In the genomic region with DNA sequence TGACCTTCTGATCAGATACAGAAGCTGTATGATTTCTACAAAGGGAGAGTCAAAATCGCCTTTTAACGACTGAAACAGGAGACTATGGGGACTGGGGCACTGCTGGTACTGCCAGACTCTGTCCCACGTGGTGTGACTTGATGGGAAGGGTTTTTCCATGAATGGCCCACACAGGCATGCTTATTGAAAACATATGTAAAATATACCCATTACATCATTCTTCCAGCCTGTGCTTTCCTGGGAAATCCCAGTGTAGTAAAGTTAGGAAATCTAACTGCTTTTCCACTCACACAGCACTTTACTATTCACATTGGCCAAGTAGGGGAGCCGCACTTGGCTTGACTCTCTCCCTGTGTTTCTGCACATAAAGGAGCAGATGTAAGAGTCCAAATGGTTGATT, we compare ENCODE assay signal across 10 cellular contexts.
A peak's percentile ranks its signal among the peaks of the same experiment; 100 is the strongest.
DNase-seq lines count a peak whose midpoint lies in the region; ATAC-seq, FAIRE-seq and TF ChIP-seq lines count a peak whose summit lies in the region.
"Had no signal": no experiment of that assay in that cellular context is flagged by ENCODE, and none has a peak within 500 bp of the region (broad histone marks: within the 10 kb centered on the region; RNA-seq: fewer than 3 reads in every experiment).

No MANE protein-coding gene starts in this region.

- DNase-seq in Panc1 (ENCODE audit: low read depth, low spot score): no peak
- peak; percentile 66 to 70 for DNase-seq in dermis microvascular lymphatic vessel endothelial cell (ENCODE audit: low read depth in 2 of 2)
- DNase-seq in lung microvascular endothelial cell (ENCODE audit: low read depth in 2 of 2): peak; percentile 37 to 86
- no peak for DNase-seq in urothelium cell line (ENCODE audit: low spot score)
- DNase-seq in Karpas-422: no peak
- no peak for DNase-seq in cerebellar nuclear complex (lab: John Stamatoyannopoulos, UW)
- DNase-seq: naive B cell, WERI-Rb-1 had no signal

- no peaks in the 10 kb centered on the region for H4K20me1 ChIP-seq in Karpas-422 (ENCODE audit: insufficient read depth, low read depth, low read length)

- H3K27me3 ChIP-seq in Panc1 (ENCODE audit: control insufficient read depth, insufficient read depth, low read length): no peaks in the 10 kb centered on the region
- H3K27me3 ChIP-seq in Karpas-422 (ENCODE audit: low read length): no peaks in the 10 kb centered on the region

- no TSS peak for BruUV-seq in Panc1 (replicated peaks; lab: Mats Ljungman, UMichigan)

- intact Hi-C loops in Panc1 (cut with micrococcal nuclease; ENCODE audit: unreplicated experiment): no loop called here

- FAIRE-seq in urothelium cell line (lab: Jason Lieb, UNC): peak; percentile 5

- no peak for TF ChIP-seq CTCF in Panc1 (IDR thresholded peaks at IDR 0.05)

- H3K4me1 ChIP-seq in Panc1 (ENCODE audit: control insufficient read depth, insufficient read depth, low read length): peaks cover 9% of the 10 kb centered on the region
- no peaks in the 10 kb centered on the region for H3K4me1 ChIP-seq in Karpas-422 (ENCODE audit: low read length)

- H3K9ac ChIP-seq in Karpas-422 (ENCODE audit: low read length): no peak overlapping the region

- POLR2A ChIA-PET in Panc1 (lab: Charles Lee): no interaction called here

- H3K27ac ChIP-seq in Panc1 (ENCODE audit: low read length) (peak overlapping the region; percentile 42; the same call in 1 of the 2 replicates), Karpas-422 (ENCODE audit: low read length) (no peak overlapping the region)
- H3K27ac ChIP-seq: WERI-Rb-1 had no signal

- no peak overlapping the region for H3K4me2 ChIP-seq in Karpas-422 (ENCODE audit: low read depth, low read length, poor library complexity, severe bottlenecking)

- CTCF ChIA-PET in Panc1 (lab: Charles Lee): no interaction called here

- H3K4me3 ChIP-seq in Panc1 (ENCODE audit: low read depth in 2 of 2, low read length in 2 of 2) (no peak overlapping the region), Karpas-422 (ENCODE audit: low read length) (no peak overlapping the region)

- H3K9me2 ChIP-seq in Karpas-422 (replicated peaks; ENCODE audit: insufficient read depth, low read length): no peaks in the 10 kb centered on the region

- H3K36me3 ChIP-seq in Panc1 (ENCODE audit: control insufficient read depth, insufficient read depth, low read length) (no peaks in the 10 kb centered on the region), Karpas-422 (ENCODE audit: insufficient read depth, low read length) (no peaks in the 10 kb centered on the region)
- H3K36me3 ChIP-seq: WERI-Rb-1 had no signal

- in situ Hi-C loops in Panc1 (cut with HindIII; ENCODE audit: low pct_unique_long_range_greater_than_20kb, low sequenced_read_pairs): no loop called here

- H3K79me2 ChIP-seq in Karpas-422 (ENCODE audit: low read length): no peaks in the 10 kb centered on the region

- no peak overlapping the region for H2AFZ ChIP-seq in Karpas-422 (ENCODE audit: low read length)

- ATAC-seq in Panc1: peak; percentile 76
- ATAC-seq in HG03196 (IDR thresholded peaks at IDR 0.05; ENCODE audit: unreplicated experiment): no peak
- ATAC-seq: esophagus mucosa had no signal

- H3K9me3 ChIP-seq in Panc1 (ENCODE audit: control insufficient read depth, insufficient read depth, low read depth, low read length) (no peaks in the 10 kb centered on the region), Karpas-422 (ENCODE audit: low read length) (no peaks in the 10 kb centered on the region)

Comparison
In these comparisons a context has a peak if more than half of its experiments do, and no peak if none do; other contexts are left out.
1. DNase-seq: peak in dermis microvascular lymphatic vessel endothelial cell (2 of 2) and lung microvascular endothelial cell (2 of 2); none in Panc1 (single experiment), urothelium cell line (single experiment), Karpas-422 (single experiment) and cerebellar nuclear complex (0 of 2).